12 cellular contexts compared by ENCODE assay signal in the genomic region with DNA sequence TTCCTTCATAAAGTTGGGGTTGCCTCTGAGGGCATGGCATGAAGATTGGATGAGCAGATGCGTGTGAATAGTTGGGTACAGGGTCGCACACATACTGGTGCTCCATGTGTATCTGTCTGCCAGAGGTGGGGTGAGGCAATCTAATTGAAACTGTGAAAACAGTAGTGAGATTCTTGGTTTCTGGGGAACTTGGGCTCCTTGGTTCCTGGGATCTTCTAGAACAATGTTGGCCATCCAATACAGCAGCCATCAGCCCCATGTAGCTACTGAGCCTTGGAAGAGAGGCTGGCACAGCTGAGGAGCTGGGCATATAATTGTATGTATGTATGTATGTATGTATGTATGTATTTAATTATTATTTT. TPM values are rescaled to one million over a fixed set of nuclear protein-coding genes. Genes with fewer than 3 reads are reported as not detected.
DNase-seq lines count a peak whose midpoint lies in the region; ATAC-seq and TF ChIP-seq lines count a peak whose summit lies in the region.
"Had no signal": no experiment of that assay in that cellular context is flagged by ENCODE, and none has a peak within 500 bp of the region (broad histone marks: within the 10 kb centered on the region; RNA-seq: fewer than 3 reads in every experiment).

No MANE protein-coding gene starts in this region.

- TF ChIP-seq CTCF in CD14-positive monocyte (IDR thresholded peaks at IDR 0.05), result no peak

- H3K36me3 Mint-ChIP-seq in CD14-positive monocyte, result peaks cover 23 to 31% of the 10 kb centered on the region in 2 donors
- H3K36me3 Mint-ChIP-seq in activated CD4-positive, alpha-beta memory T cell treated with anti-CD3 and anti-CD28 coated beads, Interleukin-2, amount 10 ng/mL, durations not matched to agents 7 days and 5 days (ENCODE audit: low read depth), result peaks cover 41% of the 10 kb centered on the region

- no peaks in the 10 kb centered on the region for H3K36me3 ChIP-seq in mucosa of rectum (ENCODE audit: control insufficient read depth in 2 of 2, insufficient read depth in 2 of 2, low read length in 2 of 2)

- peak overlapping the region; percentile 80 to 97 for H3K4me3 Mint-ChIP-seq in CD14-positive monocyte
- H3K4me3 Mint-ChIP-seq in activated CD4-positive, alpha-beta memory T cell treated with anti-CD3 and anti-CD28 coated beads, Interleukin-2, amount 10 ng/mL, durations not matched to agents 7 days and 5 days, result peak overlapping the region; percentile 86
- H3K4me3 Mint-ChIP-seq: GM23338 had no signal

- H3K9ac ChIP-seq in mucosa of rectum (ENCODE audit: low read depth in 1 of 2, low read length in 2 of 2), result peak overlapping the region in 1 of 2 donors; percentile 24
- H3K9ac ChIP-seq: parathyroid adenoma had no signal

- intact Hi-C loops in CD14-positive monocyte (cut with micrococcal nuclease), result loop anchor here in 1 of 2 donors (2.0 kb wide), 1 partner anchor 13 kb away; no protein-coding TSS in a partner anchor

- peak overlapping the region; percentile 43 to 70 for H3K27ac ChIP-seq in mucosa of rectum (ENCODE audit: low read depth in 2 of 2, low read length in 2 of 2)
- H3K27ac ChIP-seq: parathyroid adenoma had no signal

- ATAC-seq in GM21737 (IDR thresholded peaks at IDR 0.05; ENCODE audit: unreplicated experiment) (peak; percentile 2), GM18867 (IDR thresholded peaks at IDR 0.05; ENCODE audit: unreplicated experiment) (no peak)
- ATAC-seq: GM23338 had no signal

- POLR2A ChIA-PET in activated CD4-positive, alpha-beta memory T cell treated with anti-CD3 and anti-CD28 coated beads, Interleukin-2, amount 10 ng/mL, durations not matched to agents 7 days and 5 days (lab: Charles Lee), result interaction anchor here (0.8 to 3.5 kb wide), 14 partner anchors 10 to 838 kb away, joined by 3 to 25 read pairs (median 4); a partner anchor contains a TSS

- peaks cover 65% of the 10 kb centered on the region for H3K4me1 Mint-ChIP-seq in CD14-positive monocyte
- H3K4me1 Mint-ChIP-seq in activated CD4-positive, alpha-beta memory T cell treated with anti-CD3 and anti-CD28 coated beads, Interleukin-2, amount 10 ng/mL, durations not matched to agents 7 days and 5 days, result peaks cover 63% of the 10 kb centered on the region

- CTCF ChIA-PET in activated CD4-positive, alpha-beta memory T cell treated with anti-CD3 and anti-CD28 coated beads, Interleukin-2, amount 10 ng/mL, durations not matched to agents 7 days and 5 days (lab: Charles Lee), result interaction anchor here (0.6 to 2.3 kb wide), 5 partner anchors 14 to 332 kb away, joined by 3 to 12 read pairs (median 8); a partner anchor contains a TSS

- H3K27ac Mint-ChIP-seq in CD14-positive monocyte, result peak overlapping the region; percentile 95 to 99 (median 97)
- peak overlapping the region; percentile 83 for H3K27ac Mint-ChIP-seq in activated CD4-positive, alpha-beta memory T cell treated with anti-CD3 and anti-CD28 coated beads, Interleukin-2, amount 10 ng/mL, durations not matched to agents 7 days and 5 days
- H3K27ac Mint-ChIP-seq: GM23338 had no signal

- H3K27me3 ChIP-seq in mucosa of rectum (ENCODE audit: control insufficient read depth in 2 of 2, insufficient read depth in 2 of 2, low read length in 2 of 2), result peaks cover 0 to 2% of the 10 kb centered on the region in 2 donors

- H3K4me1 ChIP-seq in mucosa of rectum (ENCODE audit: control insufficient read depth in 2 of 2, insufficient read depth in 2 of 2, low read length in 2 of 2), result peaks cover 3 to 4% of the 10 kb centered on the region in 2 donors

- H3K4me3 ChIP-seq in mucosa of rectum (ENCODE audit: low read length in 2 of 2), result peak overlapping the region; percentile 1 to 69
- H3K4me3 ChIP-seq: GM23338 had no signal

- DNase-seq in CD14-positive monocyte (ENCODE audit: low spot score) (no peak), DMS79 treated with DMSO at 0.1 percent for 48 hours (lab: John Stamatoyannopoulos, UW) (no peak), NCI-H1048 (lab: John Stamatoyannopoulos, UW) (no peak), NCI-H748 (lab: John Stamatoyannopoulos, UW; ENCODE audit: unreplicated experiment) (no peak)
- no peak for DNase-seq in activated CD4-positive, alpha-beta memory T cell treated with anti-CD3 and anti-CD28 coated beads, Interleukin-2, amount 10 ng/mL, durations not matched to agents 7 days and 5 days
- DNase-seq: NCI-H1417, NCI-H82 had no signal

- no peaks in the 10 kb centered on the region for H3K9me3 Mint-ChIP-seq in CD14-positive monocyte
- H3K9me3 Mint-ChIP-seq in activated CD4-positive, alpha-beta memory T cell treated with anti-CD3 and anti-CD28 coated beads, Interleukin-2, amount 10 ng/mL, durations not matched to agents 7 days and 5 days, result no peaks in the 10 kb centered on the region
- H3K9me3 Mint-ChIP-seq: GM23338 had no signal

- no peaks in the 10 kb centered on the region for H3K9me3 ChIP-seq in mucosa of rectum (ENCODE audit: control insufficient read depth in 2 of 2, low read length in 2 of 2)

- H3K27me3 Mint-ChIP-seq in CD14-positive monocyte (ENCODE audit: low read depth in 3 of 3), result peaks cover 0 to 2% (median 1%) of the 10 kb centered on the region in 3 donors
- H3K27me3 Mint-ChIP-seq in activated CD4-positive, alpha-beta memory T cell treated with anti-CD3 and anti-CD28 coated beads, Interleukin-2, amount 10 ng/mL, durations not matched to agents 7 days and 5 days, result no peaks in the 10 kb centered on the region

RNA-seq across cellular contexts. Expression of a gene that starts 0.6 kb away (rescaled TPM):
- 10 to 100 TPM; 11.4 to 13.4 TPM for polyA plus RNA-seq in CD14-positive monocyte
- 10 to 100 TPM; 64.8 to 76.7 TPM for total RNA-seq in activated CD4-positive, alpha-beta memory T cell treated with anti-CD3 and anti-CD28 coated beads, Interleukin-2, amount 10 ng/mL, durations not matched to agents 7 days and 5 days

RNA-seq across cellular contexts. Expression of a gene that starts 32.6 kb away (rescaled TPM):
- 10 to 100 TPM; 27.5 to 28.3 TPM for polyA plus RNA-seq in CD14-positive monocyte
- total RNA-seq in activated CD4-positive, alpha-beta memory T cell treated with anti-CD3 and anti-CD28 coated beads, Interleukin-2, amount 10 ng/mL, durations not matched to agents 7 days and 5 days, result 10 to 100 TPM; 66.2 to 76.2 TPM

RNA-seq across cellular contexts. Expression of a gene that starts 43.0 kb away (rescaled TPM):
- not detected for polyA plus RNA-seq in CD14-positive monocyte
- not detected for total RNA-seq in activated CD4-positive, alpha-beta memory T cell treated with anti-CD3 and anti-CD28 coated beads, Interleukin-2, amount 10 ng/mL, durations not matched to agents 7 days and 5 days
